Comparison of ENCODE assay signal across 11 cellular contexts in genomic region chr16:27364493-27365141, GRCh38. TPM values are rescaled to one million over a fixed set of nuclear protein-coding genes. Genes with fewer than 3 reads are reported as not detected.
DNase-seq lines count a peak whose midpoint lies in the region; ATAC-seq and TF ChIP-seq lines count a peak whose summit lies in the region.
"Had no signal": no experiment of that assay in that cellular context is flagged by ENCODE, and none has a peak within 500 bp of the region (broad histone marks: within the 10 kb centered on the region; RNA-seq: fewer than 3 reads in every experiment).

No MANE protein-coding gene starts in this region.

- H3K27me3 Mint-ChIP-seq in Caco-2 (ENCODE audit: insufficient read depth, unreplicated experiment): no peaks in the 10 kb centered on the region
- no peaks in the 10 kb centered on the region for H3K27me3 Mint-ChIP-seq in activated naive CD8-positive, alpha-beta T cell treated with anti-CD3 and anti-CD28 coated beads, Interleukin-2, amount 10 ng/mL, durations not matched to agents 7 days and 5 days

- peak overlapping the region; percentile 94 for H3K27ac Mint-ChIP-seq in Caco-2 (ENCODE audit: unreplicated experiment)
- peak overlapping the region; percentile 71 for H3K27ac Mint-ChIP-seq in activated naive CD8-positive, alpha-beta T cell treated with anti-CD3 and anti-CD28 coated beads, Interleukin-2, amount 10 ng/mL, durations not matched to agents 7 days and 5 days

- H3K4me1 ChIP-seq in Caco-2: peaks cover 30% of the 10 kb centered on the region
- H3K4me1 ChIP-seq: SJCRH30 had no signal

- ATAC-seq in activated naive CD8-positive, alpha-beta T cell treated with anti-CD3 and anti-CD28 coated beads, Interleukin-2, amount 10 ng/mL, durations not matched to agents 7 days and 5 days (ENCODE audit: low read depth): no peak
- no peak for ATAC-seq in GM18858 (IDR thresholded peaks at IDR 0.05; ENCODE audit: unreplicated experiment)
- ATAC-seq in HG03196 (IDR thresholded peaks at IDR 0.05; ENCODE audit: unreplicated experiment): no peak

- DNase-seq in Caco-2 (peak; percentile 80 to 83), mucosa of gallbladder (ENCODE audit: low spot score) (peak; percentile 69), SW 1271 (lab: John Stamatoyannopoulos, UW) (no peak), NCI-H1092 (lab: John Stamatoyannopoulos, UW) (no peak)
- no peak for DNase-seq in activated naive CD8-positive, alpha-beta T cell treated with anti-CD3 and anti-CD28 coated beads, Interleukin-2, amount 10 ng/mL, durations not matched to agents 7 days and 5 days
- DNase-seq: activated T-cell treated with anti-CD3 and anti-CD28 coated beads, Interleukin-2, amount 50 U/mL, for 1 hour; SJCRH30 had no signal

- H3K4me3 Mint-ChIP-seq in Caco-2 (ENCODE audit: unreplicated experiment): peak overlapping the region; percentile 60
- no peak overlapping the region for H3K4me3 Mint-ChIP-seq in activated naive CD8-positive, alpha-beta T cell treated with anti-CD3 and anti-CD28 coated beads, Interleukin-2, amount 10 ng/mL, durations not matched to agents 7 days and 5 days

- H3K36me3 Mint-ChIP-seq in Caco-2 (ENCODE audit: insufficient read depth, unreplicated experiment): peaks cover 28% of the 10 kb centered on the region
- H3K36me3 Mint-ChIP-seq in activated naive CD8-positive, alpha-beta T cell treated with anti-CD3 and anti-CD28 coated beads, Interleukin-2, amount 10 ng/mL, durations not matched to agents 7 days and 5 days: peaks cover 40% of the 10 kb centered on the region

- H3K4me3 ChIP-seq in Caco-2 (ENCODE audit: low read depth, low read length): no peak overlapping the region
- H3K4me3 ChIP-seq: SJCRH30, skin epidermis had no signal

- H3K36me3 ChIP-seq in Caco-2 (ENCODE audit: control insufficient read depth, insufficient read depth, low read length) (peaks cover 3% of the 10 kb centered on the region; the same call in 1 of the 2 replicates), KOPT-K1 (ENCODE audit: insufficient read depth, low read length) (peaks cover 29% of the 10 kb centered on the region; the same call in 1 of the 2 replicates)

- TF ChIP-seq CTCF in Caco-2 (IDR thresholded peaks at IDR 0.05; ENCODE audit: insufficient read depth in 1 of 2, low read depth in 1 of 2, low read length in 1 of 2, severe bottlenecking in 1 of 2, unreplicated experiment in 1 of 2): no peak

- CTCF ChIA-PET in Caco-2 (lab: Charles Lee): interaction anchor here (0.8 kb wide), 1 partner anchor 185 kb away, joined by 3 read pairs; no protein-coding TSS in a partner anchor

- no peaks in the 10 kb centered on the region for H3K27me3 ChIP-seq in Caco-2 (replicated peaks; ENCODE audit: control insufficient read depth, insufficient read depth, low read length)
- H3K27me3 ChIP-seq: SJCRH30 had no signal

- POLR2A ChIA-PET in Caco-2 (lab: Charles Lee): no interaction called here
- POLR2A ChIA-PET in activated naive CD8-positive, alpha-beta T cell treated with anti-CD3 and anti-CD28 coated beads, Interleukin-2, amount 10 ng/mL, durations not matched to agents 7 days and 5 days (lab: Charles Lee): interaction anchor here (0.7 to 3.8 kb wide), 2 partner anchors 42 to 130 kb away, joined by 5 to 39 read pairs; no protein-coding TSS in a partner anchor

- no peaks in the 10 kb centered on the region for H3K9me3 Mint-ChIP-seq in Caco-2 (ENCODE audit: unreplicated experiment)
- no peaks in the 10 kb centered on the region for H3K9me3 Mint-ChIP-seq in activated naive CD8-positive, alpha-beta T cell treated with anti-CD3 and anti-CD28 coated beads, Interleukin-2, amount 10 ng/mL, durations not matched to agents 7 days and 5 days

- H3K27ac ChIP-seq in KOPT-K1 (ENCODE audit: low read depth, low read length, poor library complexity, severe bottlenecking): peak overlapping the region; percentile 17
- H3K27ac ChIP-seq: SJCRH30 had no signal

- BruUV-seq in Caco-2 (replicated peaks; lab: Mats Ljungman, UMichigan): TSS peak; percentile 99

- H3K9me3 ChIP-seq in Caco-2: no peaks in the 10 kb centered on the region
- H3K9me3 ChIP-seq in KOPT-K1 (ENCODE audit: insufficient read depth, low read length, poor library complexity, severe bottlenecking): peaks cover 5% of the 10 kb centered on the region
- H3K9me3 ChIP-seq: SJCRH30 had no signal

- peaks cover 26% of the 10 kb centered on the region for H3K4me1 Mint-ChIP-seq in Caco-2 (ENCODE audit: low read depth, unreplicated experiment)
- peaks cover 41% of the 10 kb centered on the region for H3K4me1 Mint-ChIP-seq in activated naive CD8-positive, alpha-beta T cell treated with anti-CD3 and anti-CD28 coated beads, Interleukin-2, amount 10 ng/mL, durations not matched to agents 7 days and 5 days

- intact Hi-C loops in Caco-2 (cut with micrococcal nuclease; ENCODE audit: unreplicated experiment): loop anchor here (1.0 to 5.0 kb wide), 5 partner anchors 37 to 129 kb away; partner anchors contain the start of genes IL4R and NSMCE1

RNA-seq across cellular contexts. Expression of gene IL21R, which starts 37.4 kb away (rescaled TPM):
- total RNA-seq in Caco-2 (2022): 0.07 and 0.12 TPM in 2 replicates
- 10 to 100 TPM; 27.2 to 27.5 TPM for total RNA-seq in activated naive CD8-positive, alpha-beta T cell treated with anti-CD3 and anti-CD28 coated beads, Interleukin-2, amount 10 ng/mL, durations not matched to agents 7 days and 5 days
- 1.2 TPM for total RNA-seq in mucosa of gallbladder

RNA-seq across cellular contexts. Expression of gene IL4R, which starts 50.8 kb away (rescaled TPM):
- total RNA-seq in Caco-2 (2022) (32.6 and 34.4 TPM in 2 replicates), mucosa of gallbladder (74.2 TPM)
- 100 to 1,000 TPM; 215 TPM for total RNA-seq in activated naive CD8-positive, alpha-beta T cell treated with anti-CD3 and anti-CD28 coated beads, Interleukin-2, amount 10 ng/mL, durations not matched to agents 7 days and 5 days

Comparison
In these comparisons a context has a peak if more than half of its experiments do, and no peak if none do; other contexts are left out.
1. DNase-seq: peak in Caco-2 (2 of 2) and mucosa of gallbladder (single experiment); none in activated naive CD8-positive, alpha-beta T cell treated with anti-CD3 and anti-CD28 coated beads, Interleukin-2, amount 10 ng/mL, durations not matched to agents 7 days and 5 days (single experiment), SW 1271 (0 of 2) and NCI-H1092 (single experiment).
2. RNA of gene IL21R, which starts 37.4 kb away (total RNA-seq): 27.2 to 27.5 TPM in activated naive CD8-positive, alpha-beta T cell treated with anti-CD3 and anti-CD28 coated beads, Interleukin-2, amount 10 ng/mL, durations not matched to agents 7 days and 5 days; 1.2 TPM in mucosa of gallbladder (single experiment) and 0.07 to 0.12 TPM in Caco-2; every median in the first group is over 10 times any median in the second.